In the genomic region with DNA sequence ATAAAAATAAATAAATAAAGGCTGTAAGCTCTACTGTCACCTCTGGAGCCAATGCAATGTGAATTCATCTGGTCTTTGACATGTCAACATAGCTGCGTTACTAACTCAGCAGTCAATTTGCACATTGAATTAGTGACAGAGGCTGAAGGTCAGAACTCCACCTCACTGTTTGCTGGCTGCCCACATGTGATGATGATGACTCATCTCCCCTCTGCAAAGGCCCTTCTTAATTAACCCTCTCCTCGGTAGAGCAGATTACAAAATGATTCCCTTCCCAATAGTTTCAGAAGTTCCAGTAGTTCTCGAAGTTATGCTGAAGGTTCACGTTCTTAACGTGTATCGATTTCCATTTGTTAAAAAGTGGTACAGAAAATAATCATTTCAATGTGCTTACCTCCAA, we compare ENCODE assay signal across 1 cellular context.
A peak's percentile ranks its signal among the peaks of the same experiment; 100 is the strongest.
TF ChIP-seq lines count a peak whose summit lies in the region.

No MANE protein-coding gene starts in this region.

TF ChIP-seq in HepG2, 621 proteins besides CTCF, POLR2A, EP300 and RAD21 (continued from another document and continues in another):
- TF ChIP-seq, protein P1, sequence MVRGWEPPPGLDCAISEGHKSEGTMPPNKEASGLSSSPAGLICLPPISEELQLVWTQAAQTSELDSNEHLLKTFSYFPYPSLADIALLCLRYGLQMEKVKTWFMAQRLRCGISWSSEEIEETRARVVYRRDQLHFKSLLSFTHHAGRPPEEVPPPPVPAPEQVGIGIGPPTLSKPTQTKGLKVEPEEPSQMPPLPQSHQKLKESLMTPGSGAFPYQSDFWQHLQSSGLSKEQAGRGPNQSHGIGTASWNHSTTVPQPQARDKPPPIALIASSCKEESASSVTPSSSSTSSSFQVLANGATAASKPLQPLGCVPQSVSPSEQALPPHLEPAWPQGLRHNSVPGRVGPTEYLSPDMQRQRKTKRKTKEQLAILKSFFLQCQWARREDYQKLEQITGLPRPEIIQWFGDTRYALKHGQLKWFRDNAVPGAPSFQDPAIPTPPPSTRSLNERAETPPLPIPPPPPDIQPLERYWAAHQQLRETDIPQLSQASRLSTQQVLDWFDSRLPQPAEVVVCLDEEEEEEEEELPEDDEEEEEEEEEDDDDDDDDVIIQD (CRISPR knock-in tag; IDR thresholded peaks at IDR 0.05; ENCODE audit: low read depth) = peak; percentile 46; the same call in 1 of the 2 replicates
- TF ChIP-seq, protein P2, sequence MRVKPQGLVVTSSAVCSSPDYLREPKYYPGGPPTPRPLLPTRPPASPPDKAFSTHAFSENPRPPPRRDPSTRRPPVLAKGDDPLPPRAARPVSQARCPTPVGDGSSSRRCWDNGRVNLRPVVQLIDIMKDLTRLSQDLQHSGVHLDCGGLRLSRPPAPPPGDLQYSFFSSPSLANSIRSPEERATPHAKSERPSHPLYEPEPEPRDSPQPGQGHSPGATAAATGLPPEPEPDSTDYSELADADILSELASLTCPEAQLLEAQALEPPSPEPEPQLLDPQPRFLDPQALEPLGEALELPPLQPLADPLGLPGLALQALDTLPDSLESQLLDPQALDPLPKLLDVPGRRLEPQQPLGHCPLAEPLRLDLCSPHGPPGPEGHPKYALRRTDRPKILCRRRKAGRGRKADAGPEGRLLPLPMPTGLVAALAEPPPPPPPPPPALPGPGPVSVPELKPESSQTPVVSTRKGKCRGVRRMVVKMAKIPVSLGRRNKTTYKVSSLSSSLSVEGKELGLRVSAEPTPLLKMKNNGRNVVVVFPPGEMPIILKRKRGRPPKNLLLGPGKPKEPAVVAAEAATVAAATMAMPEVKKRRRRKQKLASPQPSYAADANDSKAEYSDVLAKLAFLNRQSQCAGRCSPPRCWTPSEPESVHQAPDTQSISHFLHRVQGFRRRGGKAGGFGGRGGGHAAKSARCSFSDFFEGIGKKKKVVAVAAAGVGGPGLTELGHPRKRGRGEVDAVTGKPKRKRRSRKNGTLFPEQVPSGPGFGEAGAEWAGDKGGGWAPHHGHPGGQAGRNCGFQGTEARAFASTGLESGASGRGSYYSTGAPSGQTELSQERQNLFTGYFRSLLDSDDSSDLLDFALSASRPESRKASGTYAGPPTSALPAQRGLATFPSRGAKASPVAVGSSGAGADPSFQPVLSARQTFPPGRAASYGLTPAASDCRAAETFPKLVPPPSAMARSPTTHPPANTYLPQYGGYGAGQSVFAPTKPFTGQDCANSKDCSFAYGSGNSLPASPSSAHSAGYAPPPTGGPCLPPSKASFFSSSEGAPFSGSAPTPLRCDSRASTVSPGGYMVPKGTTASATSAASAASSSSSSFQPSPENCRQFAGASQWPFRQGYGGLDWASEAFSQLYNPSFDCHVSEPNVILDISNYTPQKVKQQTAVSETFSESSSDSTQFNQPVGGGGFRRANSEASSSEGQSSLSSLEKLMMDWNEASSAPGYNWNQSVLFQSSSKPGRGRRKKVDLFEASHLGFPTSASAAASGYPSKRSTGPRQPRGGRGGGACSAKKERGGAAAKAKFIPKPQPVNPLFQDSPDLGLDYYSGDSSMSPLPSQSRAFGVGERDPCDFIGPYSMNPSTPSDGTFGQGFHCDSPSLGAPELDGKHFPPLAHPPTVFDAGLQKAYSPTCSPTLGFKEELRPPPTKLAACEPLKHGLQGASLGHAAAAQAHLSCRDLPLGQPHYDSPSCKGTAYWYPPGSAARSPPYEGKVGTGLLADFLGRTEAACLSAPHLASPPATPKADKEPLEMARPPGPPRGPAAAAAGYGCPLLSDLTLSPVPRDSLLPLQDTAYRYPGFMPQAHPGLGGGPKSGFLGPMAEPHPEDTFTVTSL (CRISPR knock-in tag; IDR thresholded peaks at IDR 0.05; ENCODE audit: borderline replicate concordance) = peak; percentile 46; the same call in 1 of the 2 replicates
- TF ChIP-seq FOSL1 (CRISPR knock-in tag; IDR thresholded peaks at IDR 0.05; ENCODE audit: borderline replicate concordance) = peak; percentile 84; the same call in 1 of the 2 replicates
- TF ChIP-seq ZNF264 (CRISPR knock-in tag; IDR thresholded peaks at IDR 0.05) = peak; percentile 58; the same call in 1 of the 2 replicates
- 0 out of 2 replicates have a peak, but pooled peaks have one; percentile 47 for TF ChIP-seq JUN (CRISPR knock-in tag; IDR thresholded peaks at IDR 0.05)
- peak; percentile 40; the same call in 1 of the 2 replicates for TF ChIP-seq NFYB (CRISPR knock-in tag; IDR thresholded peaks at IDR 0.05)
- TF ChIP-seq HNF4A (CRISPR knock-in tag; IDR thresholded peaks at IDR 0.05) = peak; percentile 46
- no peak for TF ChIP-seq ONECUT2 (CRISPR knock-in tag; IDR thresholded peaks at IDR 0.05)
- peak; percentile 74 for TF ChIP-seq MIXL1 (CRISPR knock-in tag; IDR thresholded peaks at IDR 0.05)
- peak; percentile 65; the same call in 1 of the 2 replicates for TF ChIP-seq JUNB (CRISPR knock-in tag; IDR thresholded peaks at IDR 0.05; ENCODE audit: borderline replicate concordance)
- no peak for TF ChIP-seq ZNF207 (IDR thresholded peaks at IDR 0.05; ENCODE audit: borderline replicate concordance)
- TF ChIP-seq, protein P3, sequence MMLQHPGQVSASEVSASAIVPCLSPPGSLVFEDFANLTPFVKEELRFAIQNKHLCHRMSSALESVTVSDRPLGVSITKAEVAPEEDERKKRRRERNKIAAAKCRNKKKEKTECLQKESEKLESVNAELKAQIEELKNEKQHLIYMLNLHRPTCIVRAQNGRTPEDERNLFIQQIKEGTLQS (CRISPR knock-in tag; IDR thresholded peaks at IDR 0.05) = peak; percentile 81
- TF ChIP-seq, protein P4, sequence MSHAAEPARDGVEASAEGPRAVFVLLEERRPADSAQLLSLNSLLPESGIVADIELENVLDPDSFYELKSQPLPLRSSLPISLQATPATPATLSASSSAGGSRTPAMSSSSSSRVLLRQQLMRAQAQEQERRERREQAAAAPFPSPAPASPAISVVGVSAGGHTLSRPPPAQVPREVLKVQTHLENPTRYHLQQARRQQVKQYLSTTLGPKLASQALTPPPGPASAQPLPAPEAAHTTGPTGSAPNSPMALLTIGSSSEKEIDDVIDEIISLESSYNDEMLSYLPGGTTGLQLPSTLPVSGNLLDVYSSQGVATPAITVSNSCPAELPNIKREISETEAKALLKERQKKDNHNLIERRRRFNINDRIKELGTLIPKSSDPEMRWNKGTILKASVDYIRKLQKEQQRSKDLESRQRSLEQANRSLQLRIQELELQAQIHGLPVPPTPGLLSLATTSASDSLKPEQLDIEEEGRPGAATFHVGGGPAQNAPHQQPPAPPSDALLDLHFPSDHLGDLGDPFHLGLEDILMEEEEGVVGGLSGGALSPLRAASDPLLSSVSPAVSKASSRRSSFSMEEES (CRISPR knock-in tag; IDR thresholded peaks at IDR 0.05) = 0 out of 2 replicates have a peak, but pooled peaks have one; percentile 34
- no peak for TF ChIP-seq ZNF484 (CRISPR knock-in tag; IDR thresholded peaks at IDR 0.05; ENCODE audit: borderline replicate concordance, low read depth)
- TF ChIP-seq JUND (CRISPR knock-in tag; IDR thresholded peaks at IDR 0.05) = peak; percentile 86
- TF ChIP-seq, protein P5, sequence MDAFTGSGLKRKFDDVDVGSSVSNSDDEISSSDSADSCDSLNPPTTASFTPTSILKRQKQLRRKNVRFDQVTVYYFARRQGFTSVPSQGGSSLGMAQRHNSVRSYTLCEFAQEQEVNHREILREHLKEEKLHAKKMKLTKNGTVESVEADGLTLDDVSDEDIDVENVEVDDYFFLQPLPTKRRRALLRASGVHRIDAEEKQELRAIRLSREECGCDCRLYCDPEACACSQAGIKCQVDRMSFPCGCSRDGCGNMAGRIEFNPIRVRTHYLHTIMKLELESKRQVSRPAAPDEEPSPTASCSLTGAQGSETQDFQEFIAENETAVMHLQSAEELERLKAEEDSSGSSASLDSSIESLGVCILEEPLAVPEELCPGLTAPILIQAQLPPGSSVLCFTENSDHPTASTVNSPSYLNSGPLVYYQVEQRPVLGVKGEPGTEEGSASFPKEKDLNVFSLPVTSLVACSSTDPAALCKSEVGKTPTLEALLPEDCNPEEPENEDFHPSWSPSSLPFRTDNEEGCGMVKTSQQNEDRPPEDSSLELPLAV (CRISPR knock-in tag; conservative IDR thresholded peaks at IDR 0.05; ENCODE audit: low read depth) = no peak
- peak; percentile 50; the same call in 1 of the 2 replicates for TF ChIP-seq TBX3 (IDR thresholded peaks at IDR 0.05; ENCODE audit: borderline replicate concordance)
- TF ChIP-seq, protein P6, sequence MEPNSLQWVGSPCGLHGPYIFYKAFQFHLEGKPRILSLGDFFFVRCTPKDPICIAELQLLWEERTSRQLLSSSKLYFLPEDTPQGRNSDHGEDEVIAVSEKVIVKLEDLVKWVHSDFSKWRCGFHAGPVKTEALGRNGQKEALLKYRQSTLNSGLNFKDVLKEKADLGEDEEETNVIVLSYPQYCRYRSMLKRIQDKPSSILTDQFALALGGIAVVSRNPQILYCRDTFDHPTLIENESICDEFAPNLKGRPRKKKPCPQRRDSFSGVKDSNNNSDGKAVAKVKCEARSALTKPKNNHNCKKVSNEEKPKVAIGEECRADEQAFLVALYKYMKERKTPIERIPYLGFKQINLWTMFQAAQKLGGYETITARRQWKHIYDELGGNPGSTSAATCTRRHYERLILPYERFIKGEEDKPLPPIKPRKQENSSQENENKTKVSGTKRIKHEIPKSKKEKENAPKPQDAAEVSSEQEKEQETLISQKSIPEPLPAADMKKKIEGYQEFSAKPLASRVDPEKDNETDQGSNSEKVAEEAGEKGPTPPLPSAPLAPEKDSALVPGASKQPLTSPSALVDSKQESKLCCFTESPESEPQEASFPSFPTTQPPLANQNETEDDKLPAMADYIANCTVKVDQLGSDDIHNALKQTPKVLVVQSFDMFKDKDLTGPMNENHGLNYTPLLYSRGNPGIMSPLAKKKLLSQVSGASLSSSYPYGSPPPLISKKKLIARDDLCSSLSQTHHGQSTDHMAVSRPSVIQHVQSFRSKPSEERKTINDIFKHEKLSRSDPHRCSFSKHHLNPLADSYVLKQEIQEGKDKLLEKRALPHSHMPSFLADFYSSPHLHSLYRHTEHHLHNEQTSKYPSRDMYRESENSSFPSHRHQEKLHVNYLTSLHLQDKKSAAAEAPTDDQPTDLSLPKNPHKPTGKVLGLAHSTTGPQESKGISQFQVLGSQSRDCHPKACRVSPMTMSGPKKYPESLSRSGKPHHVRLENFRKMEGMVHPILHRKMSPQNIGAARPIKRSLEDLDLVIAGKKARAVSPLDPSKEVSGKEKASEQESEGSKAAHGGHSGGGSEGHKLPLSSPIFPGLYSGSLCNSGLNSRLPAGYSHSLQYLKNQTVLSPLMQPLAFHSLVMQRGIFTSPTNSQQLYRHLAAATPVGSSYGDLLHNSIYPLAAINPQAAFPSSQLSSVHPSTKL (CRISPR knock-in tag; IDR thresholded peaks at IDR 0.05) = peak; percentile 25; the same call in 1 of the 2 replicates
- peak; percentile 95 for TF ChIP-seq ZNF652 (CRISPR knock-in tag; IDR thresholded peaks at IDR 0.05; ENCODE audit: borderline replicate concordance, low read depth)
- TF ChIP-seq, protein P7, sequence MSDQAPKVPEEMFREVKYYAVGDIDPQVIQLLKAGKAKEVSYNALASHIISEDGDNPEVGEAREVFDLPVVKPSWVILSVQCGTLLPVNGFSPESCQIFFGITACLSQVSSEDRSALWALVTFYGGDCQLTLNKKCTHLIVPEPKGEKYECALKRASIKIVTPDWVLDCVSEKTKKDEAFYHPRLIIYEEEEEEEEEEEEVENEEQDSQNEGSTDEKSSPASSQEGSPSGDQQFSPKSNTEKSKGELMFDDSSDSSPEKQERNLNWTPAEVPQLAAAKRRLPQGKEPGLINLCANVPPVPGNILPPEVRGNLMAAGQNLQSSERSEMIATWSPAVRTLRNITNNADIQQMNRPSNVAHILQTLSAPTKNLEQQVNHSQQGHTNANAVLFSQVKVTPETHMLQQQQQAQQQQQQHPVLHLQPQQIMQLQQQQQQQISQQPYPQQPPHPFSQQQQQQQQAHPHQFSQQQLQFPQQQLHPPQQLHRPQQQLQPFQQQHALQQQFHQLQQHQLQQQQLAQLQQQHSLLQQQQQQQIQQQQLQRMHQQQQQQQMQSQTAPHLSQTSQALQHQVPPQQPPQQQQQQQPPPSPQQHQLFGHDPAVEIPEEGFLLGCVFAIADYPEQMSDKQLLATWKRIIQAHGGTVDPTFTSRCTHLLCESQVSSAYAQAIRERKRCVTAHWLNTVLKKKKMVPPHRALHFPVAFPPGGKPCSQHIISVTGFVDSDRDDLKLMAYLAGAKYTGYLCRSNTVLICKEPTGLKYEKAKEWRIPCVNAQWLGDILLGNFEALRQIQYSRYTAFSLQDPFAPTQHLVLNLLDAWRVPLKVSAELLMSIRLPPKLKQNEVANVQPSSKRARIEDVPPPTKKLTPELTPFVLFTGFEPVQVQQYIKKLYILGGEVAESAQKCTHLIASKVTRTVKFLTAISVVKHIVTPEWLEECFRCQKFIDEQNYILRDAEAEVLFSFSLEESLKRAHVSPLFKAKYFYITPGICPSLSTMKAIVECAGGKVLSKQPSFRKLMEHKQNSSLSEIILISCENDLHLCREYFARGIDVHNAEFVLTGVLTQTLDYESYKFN (CRISPR knock-in tag; conservative IDR thresholded peaks at IDR 0.05) = peak; percentile 43; the same call in 1 of the 2 replicates
- TF ChIP-seq, protein P8, sequence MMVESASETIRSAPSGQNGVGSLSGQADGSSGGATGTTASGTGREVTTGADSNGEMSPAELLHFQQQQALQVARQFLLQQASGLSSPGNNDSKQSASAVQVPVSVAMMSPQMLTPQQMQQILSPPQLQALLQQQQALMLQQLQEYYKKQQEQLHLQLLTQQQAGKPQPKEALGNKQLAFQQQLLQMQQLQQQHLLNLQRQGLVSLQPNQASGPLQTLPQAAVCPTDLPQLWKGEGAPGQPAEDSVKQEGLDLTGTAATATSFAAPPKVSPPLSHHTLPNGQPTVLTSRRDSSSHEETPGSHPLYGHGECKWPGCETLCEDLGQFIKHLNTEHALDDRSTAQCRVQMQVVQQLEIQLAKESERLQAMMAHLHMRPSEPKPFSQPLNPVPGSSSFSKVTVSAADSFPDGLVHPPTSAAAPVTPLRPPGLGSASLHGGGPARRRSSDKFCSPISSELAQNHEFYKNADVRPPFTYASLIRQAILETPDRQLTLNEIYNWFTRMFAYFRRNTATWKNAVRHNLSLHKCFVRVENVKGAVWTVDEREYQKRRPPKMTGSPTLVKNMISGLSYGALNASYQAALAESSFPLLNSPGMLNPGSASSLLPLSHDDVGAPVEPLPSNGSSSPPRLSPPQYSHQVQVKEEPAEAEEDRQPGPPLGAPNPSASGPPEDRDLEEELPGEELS (CRISPR knock-in tag; IDR thresholded peaks at IDR 0.05) = 0 out of 2 replicates have a peak, but pooled peaks have one; percentile 17
- TF ChIP-seq, protein P9, sequence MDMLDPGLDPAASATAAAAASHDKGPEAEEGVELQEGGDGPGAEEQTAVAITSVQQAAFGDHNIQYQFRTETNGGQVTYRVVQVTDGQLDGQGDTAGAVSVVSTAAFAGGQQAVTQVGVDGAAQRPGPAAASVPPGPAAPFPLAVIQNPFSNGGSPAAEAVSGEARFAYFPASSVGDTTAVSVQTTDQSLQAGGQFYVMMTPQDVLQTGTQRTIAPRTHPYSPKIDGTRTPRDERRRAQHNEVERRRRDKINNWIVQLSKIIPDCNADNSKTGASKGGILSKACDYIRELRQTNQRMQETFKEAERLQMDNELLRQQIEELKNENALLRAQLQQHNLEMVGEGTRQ (IDR thresholded peaks at IDR 0.05; ENCODE audit: low read depth, low read length) = 0 out of 2 replicates have a peak, but pooled peaks have one; percentile 37
- TF ChIP-seq, protein P9 (CRISPR knock-in tag; IDR thresholded peaks at IDR 0.05; ENCODE audit: borderline replicate concordance) = no peak
- no peak for TF ChIP-seq CEBPG (CRISPR knock-in tag; IDR thresholded peaks at IDR 0.05)
- no peak for TF ChIP-seq TSC22D2 (CRISPR knock-in tag; IDR thresholded peaks at IDR 0.05; ENCODE audit: borderline replicate concordance)
- peak; percentile 19; the same call in 1 of the 2 replicates for TF ChIP-seq TBX2 (CRISPR knock-in tag; IDR thresholded peaks at IDR 0.05; ENCODE audit: borderline replicate concordance)
- no peak for TF ChIP-seq GATAD2A (CRISPR knock-in tag; IDR thresholded peaks at IDR 0.05)
- TF ChIP-seq GATA4 (IDR thresholded peaks at IDR 0.05; ENCODE audit: borderline replicate concordance, low read depth) = no peak
